ENCODE assay signal across 21 cellular contexts in genomic region chr19:7699003-7699402, GRCh38. TPM values are rescaled to one million over a fixed set of nuclear protein-coding genes. Genes with fewer than 3 reads are reported as not detected.
DNase-seq lines count a peak whose midpoint lies in the region; ATAC-seq and TF ChIP-seq lines count a peak whose summit lies in the region.
"Had no signal": no experiment of that assay in that cellular context is flagged by ENCODE, and none has a peak within 500 bp of the region (broad histone marks: within the 10 kb centered on the region; RNA-seq: fewer than 3 reads in every experiment).

No MANE protein-coding gene starts in this region.

- H3K36me3 ChIP-seq in GM23248 (ENCODE audit: low read depth) = no peaks in the 10 kb centered on the region
- H3K36me3 ChIP-seq: adrenal gland, esophagus squamous epithelium, lower lobe of right lung, upper lobe of left lung had no signal

- no peaks in the 10 kb centered on the region for H3K9me3 ChIP-seq in H9 (ENCODE audit: control insufficient read depth, low read depth, low read length)
- H3K9me3 ChIP-seq in GM23248 (ENCODE audit: low read depth) = no peaks in the 10 kb centered on the region
- H3K9me3 ChIP-seq: adrenal gland, esophagus squamous epithelium, lower lobe of right lung, psoas muscle, upper lobe of left lung had no signal

- no peak overlapping the region for H3K56ac ChIP-seq in H9 (ENCODE audit: insufficient read length, low read depth, low read length)

- H3K79me2 ChIP-seq in H9 (ENCODE audit: insufficient read depth, low read length) (no peaks in the 10 kb centered on the region), GM23248 (ENCODE audit: insufficient read depth) (no peaks in the 10 kb centered on the region)

- no peak overlapping the region for H2BK12ac ChIP-seq in H9 (ENCODE audit: insufficient read length, low read depth, low read length)

- H3K27me3 Mint-ChIP-seq in H9 (ENCODE audit: low read depth) = peaks cover 66% of the 10 kb centered on the region
- H3K27me3 Mint-ChIP-seq in memory B cell = no peaks in the 10 kb centered on the region

- H3K23ac ChIP-seq in H9 (ENCODE audit: insufficient read length, low read depth, low read length) = no peak overlapping the region

- DNase-seq in H9 (no peak), memory B cell (ENCODE audit: low spot score in 2 of 2) (no peak), GM23248 (no peak), midbrain (lab: John Stamatoyannopoulos, UW) (no peak), DMS114 treated with DMSO at 0.1 percent for 48 hours (lab: John Stamatoyannopoulos, UW; ENCODE audit: unreplicated experiment) (no peak)
- DNase-seq: DMS53, esophagus squamous epithelium, immature natural killer cell, IMR-90, lower lobe of right lung, natural killer cell, NCI-H2029, NCI-H510A, psoas muscle, SIG-M5 had no signal

- no peaks in the 10 kb centered on the region for H3K27me3 ChIP-seq in H9 (ENCODE audit: insufficient read depth, low read length)
- no peaks in the 10 kb centered on the region; the same call in none of the 2 replicates for H3K27me3 ChIP-seq in GM23248 (replicated peaks; ENCODE audit: insufficient read depth)

- H3K4me3 ChIP-seq in GM08714 (ENCODE audit: low read length) (peak overlapping the region; percentile 80), GM23248 (no peak overlapping the region)
- H3K4me3 ChIP-seq: adrenal gland, esophagus squamous epithelium, lower lobe of right lung, psoas muscle, upper lobe of left lung had no signal

- in situ Hi-C loops in GM23248 (cut with MboI) = no loop called here

- H4K5ac ChIP-seq in H9 (ENCODE audit: insufficient read length, low read depth, low read length) = no peak overlapping the region

- no peaks in the 10 kb centered on the region for H3K79me1 ChIP-seq in H9 (ENCODE audit: insufficient read depth, low read depth, low read length, poor library complexity, severe bottlenecking)

- H3T11ph ChIP-seq in H9 (ENCODE audit: low read length) = no peak overlapping the region

- H2BK20ac ChIP-seq in H9 (ENCODE audit: low read depth, low read length, poor library complexity, severe bottlenecking) = no peak overlapping the region

- H3K23me2 ChIP-seq in H9 (ENCODE audit: insufficient read length, low read depth, low read length, poor library complexity, severe bottlenecking) = no peaks in the 10 kb centered on the region

- H4K8ac ChIP-seq in H9 (replicated peaks; ENCODE audit: insufficient read length, low read depth, low read length) = no peak overlapping the region

- H3K4me3 Mint-ChIP-seq in H9 (no peak overlapping the region), memory B cell (peak overlapping the region; percentile 33)
- H3K4me3 Mint-ChIP-seq: immature natural killer cell; natural killer cell; T-helper 2 cell treated with Interferon-gamma antibody and Interleukin-4, amounts not matched to agents 5 μg/mL and 100 μg/mL, for 36 hours had no signal

- H3K9ac ChIP-seq in H9 (ENCODE audit: extremely low read depth, insufficient read length, low read length) (no peak overlapping the region), GM23248 (no peak overlapping the region)

- H3K27ac Mint-ChIP-seq in H9 (no peak overlapping the region; a peak in 1 of 7 replicates), memory B cell (peak overlapping the region; percentile 97)
- H3K27ac Mint-ChIP-seq: immature natural killer cell; T-helper 2 cell treated with Interferon-gamma antibody and Interleukin-4, amounts not matched to agents 5 μg/mL and 100 μg/mL, for 36 hours had no signal

- H3K9me2 ChIP-seq in GM23248 (ENCODE audit: insufficient read depth) = no peaks in the 10 kb centered on the region

- H2AK5ac ChIP-seq in H9 (ENCODE audit: insufficient read length, low read length) = no peak overlapping the region

- ATAC-seq in memory B cell (ENCODE audit: low read depth) = no peak
- ATAC-seq: lower lobe of right lung, psoas muscle had no signal

- H4K20me1 ChIP-seq in H9 (ENCODE audit: control insufficient read depth, insufficient read depth, insufficient read length) (no peaks in the 10 kb centered on the region), GM23248 (ENCODE audit: insufficient read depth) (no peaks in the 10 kb centered on the region)

- no peak overlapping the region for H3K18ac ChIP-seq in H9 (ENCODE audit: insufficient read length, low read depth, low read length)

- H2BK5ac ChIP-seq in H9 (ENCODE audit: insufficient read length, low read length) = no peak overlapping the region

- no peak overlapping the region for H2BK120ac ChIP-seq in H9 (ENCODE audit: low read depth, low read length, poor library complexity, severe bottlenecking)

- no peak overlapping the region for H2BK15ac ChIP-seq in H9 (ENCODE audit: low read depth, low read length)

- WGBS in H9 (ENCODE audit: extremely low coverage, insufficient read length, low lambda C conversion rate) = no CpG with 5 or more reads among the region's 2 CpGs
- WGBS in GM23248 (ENCODE audit: low coverage in 1 of 2, low lambda C conversion rate in 2 of 2, missing lambda C conversion rate in 2 of 2), 2 experiments = 40% methylated on average over 2 of the region's 2 CpGs

- H4K91ac ChIP-seq in H9 (ENCODE audit: insufficient read length, low read depth, low read length) = no peak overlapping the region

- no peaks in the 10 kb centered on the region; the same call in 1 of the 2 replicates for H3K4me1 ChIP-seq in H9 (ENCODE audit: insufficient read depth, low read length)
- no peaks in the 10 kb centered on the region for H3K4me1 ChIP-seq in GM23248 (ENCODE audit: insufficient read depth)
- H3K4me1 ChIP-seq: adrenal gland, esophagus squamous epithelium, lower lobe of right lung, psoas muscle, upper lobe of left lung had no signal

- no peaks in the 10 kb centered on the region for H3F3A ChIP-seq in GM23248 (ENCODE audit: insufficient read depth)

- H3K14ac ChIP-seq in H9 (ENCODE audit: insufficient read depth, low read length) = peak overlapping the region; percentile 63; the same call in 1 of the 2 replicates

- no peak overlapping the region for H3K27ac ChIP-seq in H9 (ENCODE audit: insufficient read length, low read depth, low read length)
- no peak overlapping the region for H3K27ac ChIP-seq in GM23248
- H3K27ac ChIP-seq: adrenal gland, esophagus squamous epithelium, lower lobe of right lung, psoas muscle, upper lobe of left lung had no signal

- TF ChIP-seq CTCF in H9 (conservative IDR thresholded peaks at IDR 0.05) = no peak

- no peak overlapping the region for H2AFZ ChIP-seq in H9 (ENCODE audit: low read length)
- H2AFZ ChIP-seq in GM23248 = no peak overlapping the region

- H3K4ac ChIP-seq in H9 (ENCODE audit: low read depth, low read length) = no peak overlapping the region

- no peaks in the 10 kb centered on the region for H3K9me3 Mint-ChIP-seq in H9
- no peaks in the 10 kb centered on the region for H3K9me3 Mint-ChIP-seq in memory B cell
- H3K9me3 Mint-ChIP-seq: natural killer cell; T-helper 2 cell treated with Interferon-gamma antibody and Interleukin-4, amounts not matched to agents 5 μg/mL and 100 μg/mL, for 36 hours had no signal

- H3K36me3 Mint-ChIP-seq in H9 (ENCODE audit: insufficient read depth in 1 of 3, low read depth in 3 of 3) (no peaks in the 10 kb centered on the region; a peak in 1 of 7 replicates), memory B cell (peaks cover 8% of the 10 kb centered on the region)
- H3K36me3 Mint-ChIP-seq: immature natural killer cell, natural killer cell had no signal

- H3K4me1 Mint-ChIP-seq in H9 (peaks cover 8 to 28% of the 10 kb centered on the region in 2 experiments), memory B cell (peaks cover 59% of the 10 kb centered on the region)
- H3K4me1 Mint-ChIP-seq: natural killer cell had no signal

- H3K4me2 ChIP-seq in H9 (ENCODE audit: insufficient read depth, insufficient read length, low read length) (no peak overlapping the region), GM23248 (ENCODE audit: unreplicated experiment) (no peak overlapping the region)

RNA-seq across cellular contexts. Expression of gene FCER2, which starts 2.9 kb away (rescaled TPM):
- total RNA-seq in H9 (2021) = not detected in 2 replicates
- total RNA-seq in GM23248 (2014; rRNA removed; shearing (Covaris generic)) = not detected in 2 replicates
- polyA plus RNA-seq in GM23248 (2016; fragmentation: Nextera tagmentation; extraction: Ambion mirVana) = 0.33 TPM in 1 of 2 replicates, not detected in the other
- total RNA-seq: cardiac septum, esophagus squamous epithelium, IMR-90 had no signal
- polyA plus RNA-seq: BJ, IMR-90 had no signal

RNA-seq across cellular contexts. Expression of gene TRAPPC5, which starts 18.4 kb away (rescaled TPM):
- total RNA-seq in H9 (2021) = 77.4 and 87.8 TPM in 2 replicates
- total RNA-seq in GM23248 (2014; rRNA removed; shearing (Covaris generic)) = 68.1 and 134 TPM in 2 replicates
- 203 and 207 TPM in 2 replicates for polyA plus RNA-seq in GM23248 (2016; fragmentation: Nextera tagmentation; extraction: Ambion mirVana)

RNA-seq across cellular contexts. Expression of gene MCEMP1, which starts 22.1 kb away (rescaled TPM):
- total RNA-seq in H9 (2021) = 0.13 TPM in 1 of 2 replicates, not detected in the other
- total RNA-seq in GM23248 (2014; rRNA removed; shearing (Covaris generic)) = not detected in 2 replicates
- not detected in 2 replicates for polyA plus RNA-seq in GM23248 (2016; fragmentation: Nextera tagmentation; extraction: Ambion mirVana)
- total RNA-seq: IMR-90 had no signal
- polyA plus RNA-seq: BJ had no signal

RNA-seq across cellular contexts. Expression of gene RETN, which starts 30.2 kb away (rescaled TPM):
- total RNA-seq in H9 (2021) = not detected in 2 replicates
- not detected in 2 replicates for total RNA-seq in GM23248 (2014; rRNA removed; shearing (Covaris generic))
- not detected in 2 replicates for polyA plus RNA-seq in GM23248 (2016; fragmentation: Nextera tagmentation; extraction: Ambion mirVana)
- total RNA-seq: IMR-90 had no signal
- polyA plus RNA-seq: BJ, IMR-90 had no signal

RNA-seq across cellular contexts. Expression of gene CLEC4G, which starts 32.9 kb away (rescaled TPM):
- total RNA-seq in H9 (2021) = 0.26 TPM in 1 of 2 replicates, not detected in the other
- total RNA-seq in GM23248 (2014; rRNA removed; shearing (Covaris generic)) = not detected in 2 replicates
- not detected in 2 replicates for polyA plus RNA-seq in GM23248 (2016; fragmentation: Nextera tagmentation; extraction: Ambion mirVana)
- total RNA-seq: IMR-90, natural killer cell had no signal
- polyA plus RNA-seq: BJ, IMR-90 had no signal
